ENCODE assay signal across 16 cellular contexts in genomic region chr2:23549051-23549450, GRCh38.
DNase-seq lines count a peak whose midpoint lies in the region; ATAC-seq and TF ChIP-seq lines count a peak whose summit lies in the region.
"Had no signal": no experiment of that assay in that cellular context is flagged by ENCODE, and none has a peak within 500 bp of the region (broad histone marks: within the 10 kb centered on the region; RNA-seq: fewer than 3 reads in every experiment).

No MANE protein-coding gene starts in this region.

- no peak for TF ChIP-seq CTCF in astrocyte of the spinal cord (IDR thresholded peaks at IDR 0.05; ENCODE audit: low read depth, low read length)

- intact Hi-C loops in posterior vena cava (cut with DNase I): no loop called here

- DNase-seq in G401 (ENCODE audit: low spot score) (peak; percentile 23), NCI-H2196 (lab: John Stamatoyannopoulos, UW; ENCODE audit: unreplicated experiment) (peak; percentile 23), astrocyte of the spinal cord (ENCODE audit: low read depth, low spot score) (peak; percentile 32), posterior vena cava (ENCODE audit: low spot score) (peak; percentile 59), HPDE6-E6E7 (ENCODE audit: extremely low spot score) (no peak), cortex of kidney (lab: John Stamatoyannopoulos, UW) (no peak), mesenteric fat pad (ENCODE audit: low spot score) (no peak)
- DNase-seq: activated CD4-positive, alpha-beta memory T cell treated with anti-CD3 and anti-CD28 coated beads for 36 hours; activated effector memory CD4-positive, alpha-beta T cell treated with anti-CD3 and anti-CD28 coated beads, Interleukin-2, amount 50 U/mL, for 16 hours; body of pancreas; immature natural killer cell; NCI-H1436 treated with DMSO at 0.1 percent for 48 hours; right lobe of liver; stimulated activated naive CD8-positive, alpha-beta T cell treated with anti-CD3 and anti-CD28 coated beads, Interleukin-15, amount 100 ng/mL, for 72 hours had no signal

- H3K4me3 ChIP-seq in astrocyte of the spinal cord (ENCODE audit: low read depth, low read length): no peak overlapping the region
- H3K4me3 ChIP-seq: body of pancreas, right lobe of liver had no signal

- no peak for ATAC-seq in HG03342 (IDR thresholded peaks at IDR 0.05; ENCODE audit: unreplicated experiment)
- ATAC-seq: body of pancreas; HepG2; stimulated activated naive CD8-positive, alpha-beta T cell treated with anti-CD3 and anti-CD28 coated beads, Interleukin-15, amount 100 ng/mL, for 72 hours had no signal

- in situ Hi-C loops in G401 (cut with HindIII; ENCODE audit: low sequenced_read_pairs): no loop called here
- in situ Hi-C loops in astrocyte of the spinal cord (cut with HindIII; ENCODE audit: low sequenced_read_pairs): no loop called here

Comparison
In these comparisons a context has a peak if more than half of its experiments do, and no peak if none do; other contexts are left out.
1. DNase-seq: peak in G401 (single experiment), NCI-H2196 (single experiment), astrocyte of the spinal cord (single experiment) and posterior vena cava (single experiment); none in HPDE6-E6E7 (single experiment), cortex of kidney (single experiment) and mesenteric fat pad (single experiment).